24 cellular contexts compared by ENCODE assay signal in the genomic region with DNA sequence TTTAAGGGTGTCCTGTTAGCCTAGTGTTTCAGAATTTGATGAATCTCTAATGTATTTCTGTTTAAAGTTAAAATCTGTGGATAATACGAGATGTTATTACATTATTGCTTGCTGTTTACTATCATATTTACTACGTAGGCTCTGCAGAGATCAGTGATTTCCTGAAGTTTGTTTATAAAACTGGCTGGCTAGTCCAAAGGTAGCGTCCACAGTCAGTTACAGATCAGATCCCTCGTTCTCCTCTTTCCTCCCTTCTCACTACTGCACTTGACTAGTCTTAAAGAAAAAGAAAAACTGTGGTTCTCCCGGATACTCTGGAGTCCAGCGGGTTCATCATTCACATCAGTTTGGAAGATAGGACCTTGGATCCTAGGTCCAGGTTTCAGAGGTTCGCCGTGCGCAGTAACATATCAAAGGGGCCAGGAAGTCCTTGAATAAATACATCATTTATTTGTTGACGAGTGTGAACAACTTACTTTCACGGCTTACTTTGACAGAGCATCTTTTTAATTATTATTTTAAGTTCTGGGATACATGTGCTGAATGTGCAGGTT.
"Had no signal": no experiment of that assay in that cellular context is flagged by ENCODE, and none has a peak within 500 bp of the region (broad histone marks: within the 10 kb centered on the region; RNA-seq: fewer than 3 reads in every experiment).

No MANE protein-coding gene starts in this region.

- ATAC-seq: effector memory CD8-positive, alpha-beta T cell; heart right ventricle; lower lobe of right lung; natural killer cell treated with Interleukin-12 subunit alpha and Interleukin-12 subunit beta and Interleukin-15 and Interleukin-18, amount 100 ng/mL, for 72 hours; pancreas; sciatic nerve; stimulated activated memory B cell treated with anti-CD40 and anti-IgM and Interleukin-4, amounts not matched to agents 10 μg/mL and 1 μg/mL and 100 μg/mL, for 72 hours; stimulated activated naive CD8-positive, alpha-beta T cell treated with anti-CD3 and anti-CD28 coated beads, Interleukin-15, Interleukin-2, amounts not matched to agents 100 U/mL and 50 U/mL, for 24 hours had no signal

- H3K9me3 ChIP-seq: esophagus squamous epithelium, heart right ventricle, left ventricle myocardium inferior, lower lobe of right lung, neutrophil, pancreas, testis, tibial artery, upper lobe of left lung had no signal

- H3K36me3 ChIP-seq: left ventricle myocardium inferior, lower lobe of right lung, pancreas, tibial artery, upper lobe of left lung had no signal

- H3K36me3 Mint-ChIP-seq: natural killer cell treated with Interleukin-12 subunit alpha and Interleukin-12 subunit beta and Interleukin-15 and Interleukin-18, amount 100 ng/mL, for 72 hours had no signal

- H3K27ac ChIP-seq: esophagus squamous epithelium, heart right ventricle, left ventricle myocardium inferior, lower lobe of right lung, neutrophil, pancreas, testis, tibial artery, upper lobe of left lung had no signal

- H3K4me3 ChIP-seq: esophagus squamous epithelium, heart right ventricle, left ventricle myocardium inferior, lower lobe of right lung, pancreas, testis, tibial artery, upper lobe of left lung had no signal

- H3K9me3 Mint-ChIP-seq: effector memory CD8-positive, alpha-beta T cell; natural killer cell treated with Interleukin-12 subunit alpha and Interleukin-12 subunit beta and Interleukin-15 and Interleukin-18, amount 100 ng/mL, for 72 hours; neural crest cell; stimulated activated memory B cell treated with anti-CD40 and anti-IgM and Interleukin-4, amounts not matched to agents 10 μg/mL and 1 μg/mL and 100 μg/mL, for 72 hours had no signal

- H3K27ac Mint-ChIP-seq: effector memory CD8-positive, alpha-beta T cell; natural killer cell treated with Interleukin-12 subunit alpha and Interleukin-12 subunit beta and Interleukin-15 and Interleukin-18, amount 100 ng/mL, for 72 hours; stimulated activated memory B cell treated with anti-CD40 and anti-IgM and Interleukin-4, amounts not matched to agents 10 μg/mL and 1 μg/mL and 100 μg/mL, for 72 hours had no signal

- DNase-seq: cerebellar nuclear complex; cortex of kidney; effector memory CD8-positive, alpha-beta T cell; erythroblast; esophagus squamous epithelium; foreskin melanocyte; glutamatergic neuron; heart right ventricle; kidney; left ventricle myocardium inferior; lower lobe of right lung; pancreas; stimulated activated CD4-positive, alpha-beta T cell treated with anti-CD3 and anti-CD28 coated beads, Interleukin-2, amount 100 ng/mL, for 24 hours; stimulated activated CD4-positive, alpha-beta T cell treated with anti-CD3 and anti-CD28 coated beads, Interleukin-4, amount 100 ng/mL, for 24 hours; stimulated activated naive CD8-positive, alpha-beta T cell treated with anti-CD3 and anti-CD28 coated beads, Interleukin-15, Interleukin-2, amounts not matched to agents 100 U/mL and 50 U/mL, for 24 hours; substantia nigra; testis; tibial artery; upper lobe of left lung had no signal

- H3K27me3 ChIP-seq: esophagus squamous epithelium, heart right ventricle, neutrophil, pancreas, testis, tibial artery, upper lobe of left lung had no signal

- H3K4me3 Mint-ChIP-seq: effector memory CD8-positive, alpha-beta T cell; natural killer cell treated with Interleukin-12 subunit alpha and Interleukin-12 subunit beta and Interleukin-15 and Interleukin-18, amount 100 ng/mL, for 72 hours; neural crest cell; stimulated activated memory B cell treated with anti-CD40 and anti-IgM and Interleukin-4, amounts not matched to agents 10 μg/mL and 1 μg/mL and 100 μg/mL, for 72 hours had no signal

- H3K4me1 ChIP-seq: pancreas, testis had no signal

- H3K27me3 Mint-ChIP-seq: effector memory CD8-positive, alpha-beta T cell; natural killer cell treated with Interleukin-12 subunit alpha and Interleukin-12 subunit beta and Interleukin-15 and Interleukin-18, amount 100 ng/mL, for 72 hours; stimulated activated memory B cell treated with anti-CD40 and anti-IgM and Interleukin-4, amounts not matched to agents 10 μg/mL and 1 μg/mL and 100 μg/mL, for 72 hours had no signal
